In the genomic region with DNA sequence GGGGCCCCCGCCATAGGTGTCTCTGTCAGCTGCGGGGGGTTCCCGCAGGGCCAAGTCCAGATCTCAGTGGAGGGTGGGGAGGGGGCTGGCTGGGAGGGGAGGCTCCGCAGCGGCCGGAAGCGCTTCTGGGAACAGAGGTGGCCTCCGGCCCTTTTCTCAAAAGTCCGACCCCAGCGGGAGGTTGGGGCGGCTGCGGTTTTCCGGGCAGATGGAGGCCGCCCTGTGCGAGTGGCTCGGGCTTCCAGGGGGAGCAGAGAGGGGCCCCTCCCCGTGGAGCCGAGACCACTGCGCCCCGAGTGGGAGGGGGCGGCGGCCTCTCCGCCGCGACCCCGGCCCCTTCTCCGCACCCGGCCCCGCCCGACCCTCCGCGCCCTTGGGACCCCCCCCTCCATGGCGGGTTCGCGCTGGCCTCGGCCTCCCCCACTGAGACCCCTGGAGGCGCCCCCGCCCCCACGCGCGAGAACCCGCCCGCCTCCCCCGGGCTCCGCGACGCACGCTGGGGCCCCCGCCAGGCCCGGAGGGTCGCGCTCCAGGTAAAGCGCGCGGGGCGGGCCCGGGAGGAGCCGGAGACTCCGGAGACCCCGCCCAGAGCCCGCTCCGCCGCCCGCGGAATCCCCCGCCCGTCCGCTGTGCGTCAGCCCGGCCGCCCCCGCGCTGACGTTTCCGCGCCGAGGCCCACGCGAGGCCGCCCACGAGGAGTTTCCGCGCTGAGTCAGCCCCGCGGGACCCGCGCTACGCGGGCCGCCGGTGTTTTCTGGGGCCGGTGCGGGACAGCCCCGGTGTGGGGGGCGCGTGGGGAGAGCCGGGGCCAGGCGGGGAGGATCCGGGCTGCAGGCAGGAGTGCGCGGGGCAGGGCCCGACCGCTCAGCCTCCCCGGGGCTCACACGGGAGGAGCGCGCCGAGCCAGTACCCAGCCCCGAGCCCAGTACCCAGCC, we compare ENCODE assay signal across 8 cellular contexts. TPM values are rescaled to one million over a fixed set of nuclear protein-coding genes. Genes with fewer than 3 reads are reported as not detected.
DNase-seq lines count a peak whose midpoint lies in the region; ATAC-seq and TF ChIP-seq lines count a peak whose summit lies in the region.

No MANE protein-coding gene starts in this region.

- TF ChIP-seq POLR2A in ovary (IDR thresholded peaks at IDR 0.05), result no peak
- no peak for TF ChIP-seq POLR2A in tibial nerve (IDR thresholded peaks at IDR 0.05)

- no peak for TF ChIP-seq CTCF in ovary (IDR thresholded peaks at IDR 0.05)
- no peak for TF ChIP-seq CTCF in tibial nerve (IDR thresholded peaks at IDR 0.05)

- TF ChIP-seq EP300 in ovary (IDR thresholded peaks at IDR 0.05) (no peak), tibial nerve (IDR thresholded peaks at IDR 0.05) (no peak)

- 1 to 5% (median 2%) methylated on average over 24 to 109 of the region's 109 CpGs for WGBS in ovary, 3 donors
- WGBS in tibial nerve, 2 donors, result 4 to 5% methylated on average over 22 to 39 of the region's 109 CpGs

- no peak overlapping the region for H3K27ac ChIP-seq in ovary
- H3K27ac ChIP-seq in tibial nerve, result peak overlapping the region in 1 of 4 donors; percentile 11

- intact Hi-C loops in ovary (cut with DNase I), result no loop called here

- H3K4me1 ChIP-seq in ovary (ENCODE audit: insufficient read depth) (no peaks in the 10 kb centered on the region), tibial nerve (peaks cover 0 to 19% (median 6%) of the 10 kb centered on the region in 4 donors)

- H3K36me3 ChIP-seq in ovary (no peaks in the 10 kb centered on the region), tibial nerve (no peaks in the 10 kb centered on the region)

- ATAC-seq in GM18867 (IDR thresholded peaks at IDR 0.05; ENCODE audit: unreplicated experiment) (peak; percentile 37), HG03520 (IDR thresholded peaks at IDR 0.05; ENCODE audit: unreplicated experiment) (no peak), GM18909 (IDR thresholded peaks at IDR 0.05; ENCODE audit: poor library complexity, unreplicated experiment) (no peak)

- H3K4me3 ChIP-seq in ovary (peak overlapping the region; percentile 40), tibial nerve (peak overlapping the region; percentile 15 to 50 (median 34))

- DNase-seq in NCI-H2227 (lab: John Stamatoyannopoulos, UW; ENCODE audit: unreplicated experiment), result peak; percentile 68
- peak; percentile 94 for DNase-seq in activated CD8-positive, alpha-beta memory T cell treated with anti-CD3 and anti-CD28 coated beads, Interleukin-2, amount 50 U/mL, for 48 hours
- DNase-seq in fibroblast of gingiva (ENCODE audit: low read depth), result peak; percentile 29
- DNase-seq in ovary, result peak; percentile 39 to 78 (median 63)
- no peak for DNase-seq in tibial nerve (ENCODE audit: low spot score in 2 of 2)

- H3K27me3 ChIP-seq in ovary, result no peaks in the 10 kb centered on the region
- peaks cover 0 to 51% of the 10 kb centered on the region in 2 donors for H3K27me3 ChIP-seq in tibial nerve

- H3K9me3 ChIP-seq in ovary (no peaks in the 10 kb centered on the region), tibial nerve (peaks cover 0 to under 1% (median 0%) of the 10 kb centered on the region in 4 donors)

RNA-seq across cellular contexts. Expression of gene TNFRSF18, which starts 5.2 kb away (rescaled TPM):
- 1 to 10 TPM in 1 of 7 donors, under 1 TPM in 2, not detected in 4; 0.23 to 1.4 (median 0.41) TPM for total RNA-seq in ovary
- polyA plus RNA-seq in ovary, result under 1 TPM in 1 of 2 donors, not detected in 1; 0.10 TPM
- under 1 TPM in 1 of 4 donors, not detected in 3; 0.44 TPM for total RNA-seq in tibial nerve

RNA-seq across cellular contexts. Expression of gene TNFRSF4, which starts 12.8 kb away (rescaled TPM):
- 1 to 10 TPM in 3 of 7 donors, under 1 TPM in 4; 0.37 to 1.8 (median 0.71) TPM for total RNA-seq in ovary
- polyA plus RNA-seq in ovary, result 1 to 10 TPM in 1 of 2 donors, not detected in 1; 2.5 TPM
- 1 to 10 TPM in 2 of 4 donors, under 1 TPM in 2; 0.39 to 3.7 (median 0.97) TPM for total RNA-seq in tibial nerve

RNA-seq across cellular contexts. Expression of gene TTLL10, which starts 27.5 kb away (rescaled TPM):
- total RNA-seq in ovary (1 to 10 TPM in 3 of 7 donors, under 1 TPM in 2, not detected in 2; 0.60 to 7.0 (median 1.1) TPM), tibial nerve (not detected)
- not detected for polyA plus RNA-seq in ovary

RNA-seq across cellular contexts. Expression of gene SDF4, which starts 30.7 kb away (rescaled TPM):
- total RNA-seq in ovary (100 to 1,000 TPM in 4 of 7 donors, 10 to 100 TPM in 3; 57.1 to 145 (median 116) TPM), tibial nerve (100 to 1,000 TPM in 3 of 4 donors, 10 to 100 TPM in 1; 93.3 to 170 (median 110) TPM)
- 100 to 1,000 TPM in 1 of 2 donors, 10 to 100 TPM in 1; 32.5 to 128 TPM for polyA plus RNA-seq in ovary

RNA-seq across cellular contexts. Expression of gene B3GALT6, which starts 30.9 kb away (rescaled TPM):
- total RNA-seq in ovary (10 to 100 TPM; 13.0 to 21.9 (median 18.0) TPM), tibial nerve (10 to 100 TPM; 13.3 to 24.0 (median 21.4) TPM)
- 1 to 10 TPM; 7.0 to 9.4 TPM for polyA plus RNA-seq in ovary

Comparison
In these comparisons a context has a peak if more than half of its experiments do, and no peak if none do; other contexts are left out.
1. DNase-seq: peak in NCI-H2227 (single experiment), activated CD8-positive, alpha-beta memory T cell treated with anti-CD3 and anti-CD28 coated beads, Interleukin-2, amount 50 U/mL, for 48 hours (single experiment), fibroblast of gingiva (single experiment) and ovary (5 of 5); none in tibial nerve (0 of 2).